Comparison of ENCODE assay signal across 11 cellular contexts in the genomic region with DNA sequence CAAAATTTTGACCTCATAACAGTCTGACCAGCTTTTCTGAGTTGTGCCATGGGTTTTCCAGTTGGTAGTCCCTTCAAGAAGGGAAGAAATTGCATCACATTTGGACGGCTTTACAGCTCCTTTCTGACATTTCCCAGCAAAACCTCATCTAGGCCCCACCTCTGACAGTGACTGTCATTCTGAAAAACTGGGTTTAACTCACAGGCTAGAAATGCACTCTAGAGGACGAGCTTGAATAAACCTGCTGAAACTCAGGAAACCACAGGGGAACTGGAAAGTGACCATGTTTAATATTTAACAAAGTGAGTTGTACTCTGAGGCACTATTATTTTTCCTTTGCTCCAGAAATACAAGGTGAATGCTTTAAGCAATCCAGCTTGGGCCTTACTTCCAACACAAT.
DNase-seq lines count a peak whose midpoint lies in the region; ATAC-seq, FAIRE-seq and TF ChIP-seq lines count a peak whose summit lies in the region.
"Had no signal": no experiment of that assay in that cellular context is flagged by ENCODE, and none has a peak within 500 bp of the region (broad histone marks: within the 10 kb centered on the region; RNA-seq: fewer than 3 reads in every experiment).

No MANE protein-coding gene starts in this region.

- H3K4me1 Mint-ChIP-seq in activated CD4-positive, alpha-beta T cell treated with anti-CD3 and anti-CD28 coated beads for 36 hours = no peaks in the 10 kb centered on the region

- H3K4me1 ChIP-seq in pancreas (no peaks in the 10 kb centered on the region), tibial nerve (no peaks in the 10 kb centered on the region), uterus (no peaks in the 10 kb centered on the region)

- no peak for DNase-seq in activated CD4-positive, alpha-beta T cell treated with anti-CD3 and anti-CD28 coated beads for 36 hours
- DNase-seq in activated CD4-positive, alpha-beta T cell treated with anti-CD3 and anti-CD28 coated beads, Interleukin-2, amount 50 U/mL, for 48 hours = no peak
- DNase-seq in pancreas (no peak), tibial nerve (ENCODE audit: low spot score in 2 of 2) (no peak), uterus (no peak), A172 (ENCODE audit: low spot score) (no peak)
- DNase-seq: Karpas-422; stimulated activated CD4-positive, alpha-beta T cell treated with anti-CD3 and anti-CD28 coated beads, Interleukin-4, amount 100 ng/mL, for 1 hour had no signal

- H3K9me3 Mint-ChIP-seq in activated CD4-positive, alpha-beta T cell treated with anti-CD3 and anti-CD28 coated beads for 36 hours (ENCODE audit: low read depth) = no peaks in the 10 kb centered on the region

- H3K36me3 Mint-ChIP-seq in activated CD4-positive, alpha-beta T cell treated with anti-CD3 and anti-CD28 coated beads for 36 hours (ENCODE audit: low read depth) = no peaks in the 10 kb centered on the region

- H3K4me3 ChIP-seq in pancreas = no peak overlapping the region
- no peak overlapping the region for H3K4me3 ChIP-seq in tibial nerve
- H3K4me3 ChIP-seq in uterus = no peak overlapping the region

- H3K9me3 ChIP-seq in pancreas (no peaks in the 10 kb centered on the region), tibial nerve (no peaks in the 10 kb centered on the region), uterus (no peaks in the 10 kb centered on the region)

- no peaks in the 10 kb centered on the region for H3K27me3 ChIP-seq in pancreas
- H3K27me3 ChIP-seq in tibial nerve = no peaks in the 10 kb centered on the region
- no peaks in the 10 kb centered on the region for H3K27me3 ChIP-seq in uterus

- intact Hi-C loops in activated CD4-positive, alpha-beta T cell treated with anti-CD3 and anti-CD28 coated beads for 36 hours (cut with DNase I, micrococcal nuclease) = no loop called here
- intact Hi-C loops in pancreas (cut with DNase I) = no loop called here
- intact Hi-C loops in uterus (cut with DNase I; ENCODE audit: low total_unique reads) = no loop called here

- ATAC-seq in activated CD4-positive, alpha-beta T cell treated with anti-CD3 and anti-CD28 coated beads for 36 hours = peak; percentile 71
- ATAC-seq in GM21723 (IDR thresholded peaks at IDR 0.05; ENCODE audit: unreplicated experiment) = peak; percentile 97
- ATAC-seq in HG03439 (IDR thresholded peaks at IDR 0.05; ENCODE audit: unreplicated experiment) = peak; percentile 95
- peak in 3 of 4 donors; percentile 60 to 79 (median 77) for ATAC-seq in pancreas

- no peak overlapping the region for H3K27ac Mint-ChIP-seq in activated CD4-positive, alpha-beta T cell treated with anti-CD3 and anti-CD28 coated beads for 36 hours

- no peaks in the 10 kb centered on the region for H3K36me3 ChIP-seq in pancreas
- no peaks in the 10 kb centered on the region for H3K36me3 ChIP-seq in tibial nerve
- H3K36me3 ChIP-seq in uterus = no peaks in the 10 kb centered on the region

- no peak for TF ChIP-seq EP300 in tibial nerve (IDR thresholded peaks at IDR 0.05)

- CTCF ChIA-PET in activated CD4-positive, alpha-beta T cell treated with anti-CD3 and anti-CD28 coated beads for 36 hours (lab: Charles Lee) = interaction anchor here (0.6 to 1.5 kb wide), 5 partner anchors 8 to 439 kb away, joined by 3 to 5 read pairs (median 4); no protein-coding TSS in a partner anchor

- no peak overlapping the region for H3K4me3 Mint-ChIP-seq in activated CD4-positive, alpha-beta T cell treated with anti-CD3 and anti-CD28 coated beads for 36 hours

- TF ChIP-seq POLR2A in tibial nerve (IDR thresholded peaks at IDR 0.05) (no peak), uterus (IDR thresholded peaks at IDR 0.05) (no peak)

- WGBS in pancreas, 2 donors = 37 to 41% methylated on average over 2 of the region's 2 CpGs
- 81 to 88% methylated on average over 2 of the region's 2 CpGs for WGBS in tibial nerve, 2 donors

- no peak for FAIRE-seq in pancreas (lab: Jason Lieb, UNC)

- H3K27me3 Mint-ChIP-seq in activated CD4-positive, alpha-beta T cell treated with anti-CD3 and anti-CD28 coated beads for 36 hours = no peaks in the 10 kb centered on the region

- POLR2A ChIA-PET in activated CD4-positive, alpha-beta T cell treated with anti-CD3 and anti-CD28 coated beads for 36 hours (lab: Charles Lee) = no interaction called here

- H3K27ac ChIP-seq in pancreas (no peak overlapping the region), tibial nerve (no peak overlapping the region), uterus (no peak overlapping the region)
- H3K27ac ChIP-seq: 22Rv1 had no signal

- TF ChIP-seq CTCF in pancreas (IDR thresholded peaks at IDR 0.05) = no peak
- TF ChIP-seq CTCF in tibial nerve (IDR thresholded peaks at IDR 0.05) = no peak
- TF ChIP-seq CTCF in uterus (IDR thresholded peaks at IDR 0.05) = no peak
